Comparison of ENCODE assay signal across 2 cellular contexts in the genomic region with DNA sequence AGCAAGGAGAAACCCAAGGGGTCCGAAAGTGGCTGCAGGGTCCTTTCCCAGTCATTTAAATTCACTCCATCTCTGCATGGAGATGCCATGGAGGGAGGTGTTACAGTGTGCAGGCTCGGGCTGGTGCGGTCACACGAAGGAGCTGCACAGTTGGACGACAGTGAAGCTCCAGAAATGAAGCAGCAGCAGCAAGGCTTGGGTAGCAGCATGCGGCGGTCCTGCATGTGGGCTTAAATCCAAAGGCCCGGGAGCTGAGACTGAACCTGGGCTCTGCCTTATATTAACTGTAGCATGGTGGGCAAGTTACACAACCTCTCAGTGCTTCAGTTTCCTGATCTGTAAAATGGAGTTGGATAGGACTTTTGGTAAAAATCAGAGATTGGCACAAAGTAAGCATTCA.
"Had no signal": no experiment of that assay in that cellular context is flagged by ENCODE, and none has a peak within 500 bp of the region (broad histone marks: within the 10 kb centered on the region; RNA-seq: fewer than 3 reads in every experiment).

No MANE protein-coding gene starts in this region.

- DNase-seq: GDM1, GF-D8 had no signal
